ENCODE assay signal across 10 cellular contexts in genomic region chr1:9628541-9629444, GRCh38. TPM values are rescaled to one million over a fixed set of nuclear protein-coding genes. Genes with fewer than 3 reads are reported as not detected.
A peak's percentile ranks its signal among the peaks of the same experiment; 100 is the strongest.
DNase-seq lines count a peak whose midpoint lies in the region; ATAC-seq, FAIRE-seq and TF ChIP-seq lines count a peak whose summit lies in the region.
"Had no signal": no experiment of that assay in that cellular context is flagged by ENCODE, and none has a peak within 500 bp of the region (broad histone marks: within the 10 kb centered on the region; RNA-seq: fewer than 3 reads in every experiment).

No MANE protein-coding gene starts in this region.

- no peak for FAIRE-seq in HepG2 (lab: Jason Lieb, UNC)
- FAIRE-seq: astrocyte, islet of Langerhans had no signal

- no peak overlapping the region for H3K4me3 ChIP-seq in HepG2 (replicated peaks in 1 of 3; ENCODE audit: insufficient read depth in 1 of 3, low read depth in 2 of 3, low read length in 3 of 3)

- no peaks in the 10 kb centered on the region for H4K20me1 ChIP-seq in HepG2 (ENCODE audit: insufficient read depth, low read length)

- no peak for TF ChIP-seq CTCF in HepG2 (CRISPR knock-in tag; IDR thresholded peaks at IDR 0.05)

- intact Hi-C loops in HepG2 (cut with micrococcal nuclease; ENCODE audit: unreplicated experiment) = loop anchor here (5.0 kb wide), 1 partner anchor 239 kb away; no protein-coding TSS in a partner anchor

- TF ChIP-seq EP300 in HepG2 (IDR thresholded peaks at IDR 0.05; ENCODE audit: low read depth in 2 of 2, low read length in 2 of 2) (no peak), HepG2 (CRISPR knock-in tag; IDR thresholded peaks at IDR 0.05; ENCODE audit: borderline replicate concordance) (no peak)

- no peak for TF ChIP-seq RAD21 in HepG2 (CRISPR knock-in tag; IDR thresholded peaks at IDR 0.05)

- peaks cover 29% of the 10 kb centered on the region for H3K4me1 ChIP-seq in HepG2 (ENCODE audit: insufficient read depth, low read length)

- peaks cover 34 to 39% of the 10 kb centered on the region in 2 donors for H3K36me3 Mint-ChIP-seq in stimulated activated naive B cell treated with anti-CD40 and anti-IgM and Interleukin-4, amounts not matched to agents 10 μg/mL and 1 μg/mL and 100 μg/mL, for 72 hours

- H3K27ac Mint-ChIP-seq in stimulated activated naive B cell treated with anti-CD40 and anti-IgM and Interleukin-4, amounts not matched to agents 10 μg/mL and 1 μg/mL and 100 μg/mL, for 72 hours = peak overlapping the region; percentile 93

- H3K4me3 Mint-ChIP-seq in stimulated activated naive B cell treated with anti-CD40 and anti-IgM and Interleukin-4, amounts not matched to agents 10 μg/mL and 1 μg/mL and 100 μg/mL, for 72 hours = peak overlapping the region; percentile 94 to 95

- in situ Hi-C loops in HepG2 (cut with HindIII; ENCODE audit: extremely low pct_ligation_motif_present, low pct_unique_long_range_greater_than_20kb) = no loop called here

- no peak overlapping the region for H3K27ac ChIP-seq in HepG2 (ENCODE audit: extremely low read length, insufficient read depth, low read length)

- CTCF ChIA-PET in HepG2 (lab: Yijun Ruan, JAX; ENCODE audit: low intra/inter-chr PET ratio, low total read pairs) = no interaction called here

- H3K4me2 ChIP-seq in HepG2 (ENCODE audit: low read depth, low read length) = no peak overlapping the region

- ATAC-seq in HG02610 (IDR thresholded peaks at IDR 0.05; ENCODE audit: unreplicated experiment) = peak; percentile 33
- ATAC-seq in esophagus mucosa = peak; percentile 9
- ATAC-seq in stimulated activated naive B cell treated with anti-CD40 and anti-IgM and Interleukin-4, amounts not matched to agents 10 μg/mL and 1 μg/mL and 100 μg/mL, for 72 hours (replicated peaks) = peak; percentile 62
- no peak for ATAC-seq in HG02870 (IDR thresholded peaks at IDR 0.05; ENCODE audit: unreplicated experiment)
- no peak for ATAC-seq in HepG2
- ATAC-seq in HG03175 (IDR thresholded peaks at IDR 0.05; ENCODE audit: unreplicated experiment) = no peak

- DNase-seq in activated CD4-positive, alpha-beta T cell treated with anti-CD3 and anti-CD28 coated beads, Interleukin-2, amount 50 U/mL, for 48 hours = peak; percentile 78 to 86
- DNase-seq in stimulated activated naive B cell treated with anti-CD40 and anti-IgM and Interleukin-4, amounts not matched to agents 10 μg/mL and 1 μg/mL and 100 μg/mL, for 72 hours = peak; percentile 88
- DNase-seq in NCI-H2107 (lab: John Stamatoyannopoulos, UW) = no peak
- no peak for DNase-seq in HepG2 (ENCODE audit: low spot score)

- H3K27me3 ChIP-seq in HepG2 (ENCODE audit: control insufficient read depth in 1 of 2, insufficient read depth in 2 of 2, low read length in 2 of 2) = peaks cover 0 to 23% of the 10 kb centered on the region in 2 experiments; a peak in 4 of 5 replicates

- no peak for TF ChIP-seq POLR2A in HepG2 (IDR thresholded peaks at IDR 0.05; ENCODE audit: insufficient read depth in 1 of 2, low read depth in 2 of 2, low read length in 2 of 2)

- H3K4me1 Mint-ChIP-seq in stimulated activated naive B cell treated with anti-CD40 and anti-IgM and Interleukin-4, amounts not matched to agents 10 μg/mL and 1 μg/mL and 100 μg/mL, for 72 hours = peaks cover 45 to 91% of the 10 kb centered on the region in 2 donors

- no peaks in the 10 kb centered on the region for H3K27me3 Mint-ChIP-seq in stimulated activated naive B cell treated with anti-CD40 and anti-IgM and Interleukin-4, amounts not matched to agents 10 μg/mL and 1 μg/mL and 100 μg/mL, for 72 hours

- H3K9ac ChIP-seq in HepG2 (ENCODE audit: insufficient read depth, low read depth, low read length) = no peak overlapping the region

- 46% methylated on average over 15 of the region's 23 CpGs for WGBS in HepG2 (ENCODE audit: low lambda C conversion rate)

- H3K9me3 ChIP-seq in HepG2 (ENCODE audit: low read length) = no peaks in the 10 kb centered on the region

- BruUV-seq in HepG2 (replicated peaks; lab: Mats Ljungman, UMichigan) = no TSS peak

- H3K9me3 Mint-ChIP-seq in stimulated activated naive B cell treated with anti-CD40 and anti-IgM and Interleukin-4, amounts not matched to agents 10 μg/mL and 1 μg/mL and 100 μg/mL, for 72 hours = no peaks in the 10 kb centered on the region

- no peak overlapping the region for H2AFZ ChIP-seq in HepG2 (ENCODE audit: low read length)

- H3K36me3 ChIP-seq in HepG2 (replicated peaks in 1 of 2; ENCODE audit: control insufficient read depth in 1 of 2, insufficient read depth in 2 of 2, low read length in 2 of 2) = no peaks in the 10 kb centered on the region

- POLR2A ChIA-PET in HepG2 (lab: Yijun Ruan, JAX) = no interaction called here

- H3K79me2 ChIP-seq in HepG2 (ENCODE audit: insufficient read depth, low read length) = no peaks in the 10 kb centered on the region

RNA-seq across cellular contexts. Expression of gene PIK3CD, which starts 22.7 kb away (rescaled TPM):
- total RNA-seq in esophagus mucosa (6.2 TPM), HepG2 (2016; rRNA removed; fragmentation: Illumina TruSeq; extraction: Trizol) (6.6 and 7.1 TPM in 2 replicates)
- 1.2 and 1.5 TPM in 2 replicates for total RNA-seq in HepG2 (2016; cell fraction: cytosol; rRNA removed; fragmentation: Illumina TruSeq; extraction: Trizol; ENCODE audit: low read depth)
- 5.2 and 7.8 TPM in 2 replicates for total RNA-seq in HepG2 (2016; cell fraction: insoluble cytoplasmic fraction; rRNA removed; fragmentation: Illumina TruSeq; extraction: Trizol)
- total RNA-seq in HepG2 (2016; cell fraction: membrane; rRNA removed; fragmentation: Illumina TruSeq; extraction: Trizol) = 3.5 and 3.7 TPM in 2 replicates
- 6.8 and 7.8 TPM in 2 replicates for total RNA-seq in HepG2 (2016; cell fraction: nucleus; rRNA removed; fragmentation: Illumina TruSeq; extraction: Trizol)
- polyA plus RNA-seq in HepG2 (2011; rRNA removed) = 10.0 and 12.5 TPM in 2 replicates
- 6.6 and 8.0 TPM in 2 replicates for polyA plus RNA-seq in HepG2 (2011; cell fraction: cytosol; rRNA removed)
- polyA plus RNA-seq in HepG2 (2011; cell fraction: nucleus; rRNA removed) = 43.0 and 43.6 TPM in 2 replicates
- polyA plus RNA-seq in HepG2 (2012) = 9.7 and 11.2 TPM in 2 replicates
- 0.95 and 1.2 TPM in 2 replicates for polyA plus RNA-seq in HepG2 (2016; cell fraction: cytosol; fragmentation: Illumina TruSeq; extraction: Trizol; ENCODE audit: low read depth)
- 5.2 and 6.0 TPM in 2 replicates for polyA plus RNA-seq in HepG2 (2016; cell fraction: insoluble cytoplasmic fraction; fragmentation: Illumina TruSeq; extraction: Trizol; ENCODE audit: low read depth)
- 2.1 and 2.5 TPM in 2 replicates for polyA plus RNA-seq in HepG2 (2016; cell fraction: membrane; fragmentation: Illumina TruSeq; extraction: Trizol; ENCODE audit: low read depth)
- 18.6 and 20.4 TPM in 2 replicates for polyA plus RNA-seq in HepG2 (2016; cell fraction: nucleus; fragmentation: Illumina TruSeq; extraction: Trizol; ENCODE audit: insufficient read depth, low read depth)
- polyA minus RNA-seq in HepG2 (2011; rRNA and poly(A)+ RNA removed; ENCODE audit: low replicate concordance) = 1.2 and 22.6 TPM in 2 replicates
- polyA minus RNA-seq in HepG2 (2011; cell fraction: cytosol; rRNA and poly(A)+ RNA removed) = 8.6 and 9.7 TPM in 2 replicates
- 11.7 and 12.7 TPM in 2 replicates for polyA minus RNA-seq in HepG2 (2011; cell fraction: nucleus; rRNA and poly(A)+ RNA removed)

RNA-seq across cellular contexts. Expression of gene TMEM201, which starts 40.1 kb away (rescaled TPM):
- 7.7 TPM for total RNA-seq in esophagus mucosa
- total RNA-seq in HepG2 (2016; rRNA removed; fragmentation: Illumina TruSeq; extraction: Trizol) = 5.7 and 8.2 TPM in 2 replicates
- 2.8 TPM in 2 replicates for total RNA-seq in HepG2 (2016; cell fraction: cytosol; rRNA removed; fragmentation: Illumina TruSeq; extraction: Trizol; ENCODE audit: low read depth)
- total RNA-seq in HepG2 (2016; cell fraction: insoluble cytoplasmic fraction; rRNA removed; fragmentation: Illumina TruSeq; extraction: Trizol) = 3.7 and 9.3 TPM in 2 replicates
- total RNA-seq in HepG2 (2016; cell fraction: membrane; rRNA removed; fragmentation: Illumina TruSeq; extraction: Trizol) = 8.8 and 9.5 TPM in 2 replicates
- 13.9 and 14.4 TPM in 2 replicates for total RNA-seq in HepG2 (2016; cell fraction: nucleus; rRNA removed; fragmentation: Illumina TruSeq; extraction: Trizol)
- polyA plus RNA-seq in HepG2 (2011; rRNA removed) = 1.5 and 2.1 TPM in 2 replicates
- polyA plus RNA-seq in HepG2 (2011; cell fraction: cytosol; rRNA removed) = 1.2 and 1.7 TPM in 2 replicates
- polyA plus RNA-seq in HepG2 (2011; cell fraction: nucleus; rRNA removed) = 11.5 and 13.6 TPM in 2 replicates
- 4.9 and 7.2 TPM in 2 replicates for polyA plus RNA-seq in HepG2 (2012)
- 2.6 and 2.7 TPM in 2 replicates for polyA plus RNA-seq in HepG2 (2016; cell fraction: cytosol; fragmentation: Illumina TruSeq; extraction: Trizol; ENCODE audit: low read depth)
- 5.4 and 7.8 TPM in 2 replicates for polyA plus RNA-seq in HepG2 (2016; cell fraction: insoluble cytoplasmic fraction; fragmentation: Illumina TruSeq; extraction: Trizol; ENCODE audit: low read depth)
- 6.4 and 6.7 TPM in 2 replicates for polyA plus RNA-seq in HepG2 (2016; cell fraction: membrane; fragmentation: Illumina TruSeq; extraction: Trizol; ENCODE audit: low read depth)
- polyA plus RNA-seq in HepG2 (2016; cell fraction: nucleus; fragmentation: Illumina TruSeq; extraction: Trizol; ENCODE audit: insufficient read depth, low read depth) = 24.0 and 25.7 TPM in 2 replicates
- polyA minus RNA-seq in HepG2 (2011; rRNA and poly(A)+ RNA removed; ENCODE audit: low replicate concordance) = 8.5 and 12.3 TPM in 2 replicates
- polyA minus RNA-seq in HepG2 (2011; cell fraction: cytosol; rRNA and poly(A)+ RNA removed) = 5.4 and 5.5 TPM in 2 replicates
- 9.0 and 9.2 TPM in 2 replicates for polyA minus RNA-seq in HepG2 (2011; cell fraction: nucleus; rRNA and poly(A)+ RNA removed)

Comparison
In these comparisons a context has a peak if more than half of its experiments do, and no peak if none do; other contexts are left out.
1. ATAC-seq: peak in HG02610 (single experiment), esophagus mucosa (single experiment) and stimulated activated naive B cell treated with anti-CD40 and anti-IgM and Interleukin-4, amounts not matched to agents 10 μg/mL and 1 μg/mL and 100 μg/mL, for 72 hours (2 of 2); none in HG02870 (single experiment), HepG2 (single experiment) and HG03175 (single experiment).
2. DNase-seq: peak in activated CD4-positive, alpha-beta T cell treated with anti-CD3 and anti-CD28 coated beads, Interleukin-2, amount 50 U/mL, for 48 hours (2 of 2) and stimulated activated naive B cell treated with anti-CD40 and anti-IgM and Interleukin-4, amounts not matched to agents 10 μg/mL and 1 μg/mL and 100 μg/mL, for 72 hours (single experiment); none in NCI-H2107 (single experiment) and HepG2 (single experiment).